11 cellular contexts compared by ENCODE assay signal in genomic region chr1:145983959-145984830, GRCh38. TPM values are rescaled to one million over a fixed set of nuclear protein-coding genes. Genes with fewer than 3 reads are reported as not detected.
DNase-seq lines count a peak whose midpoint lies in the region; ATAC-seq and TF ChIP-seq lines count a peak whose summit lies in the region.
"Had no signal": no experiment of that assay in that cellular context is flagged by ENCODE, and none has a peak within 500 bp of the region (broad histone marks: within the 10 kb centered on the region; RNA-seq: fewer than 3 reads in every experiment).

No MANE protein-coding gene starts in this region.

- H3K4me3 ChIP-seq in HEK293 (ENCODE audit: low read depth, low read length) (no peak overlapping the region), esophagus muscularis mucosa (peak overlapping the region in 2 of 4 donors; percentile 39 to 40), skeletal muscle tissue (ENCODE audit: low read length in 3 of 3) (peak overlapping the region; percentile 50 to 67 (median 52))

- H3K4me1 ChIP-seq in HEK293 (ENCODE audit: control insufficient read depth, insufficient read depth, low read length), result no peaks in the 10 kb centered on the region; the same call in 1 of the 2 replicates
- H3K4me1 ChIP-seq in esophagus muscularis mucosa, result peaks cover 73 to 96% (median 84%) of the 10 kb centered on the region in 4 donors
- peaks cover 64 to 70% (median 70%) of the 10 kb centered on the region in 3 donors for H3K4me1 ChIP-seq in skeletal muscle tissue (ENCODE audit: control insufficient read depth in 3 of 3, insufficient read depth in 3 of 3, low read length in 3 of 3)

- H3K4me1 Mint-ChIP-seq in activated B cell treated with CpG ODN at 0.5 μM for 24 hours, result peaks cover 36% of the 10 kb centered on the region

- no peak for TF ChIP-seq CTCF in HEK293 (tag by site-specific recombination; IDR thresholded peaks at IDR 0.05)
- no peak for TF ChIP-seq CTCF in activated B cell treated with CpG ODN at 0.5 μM for 24 hours (IDR thresholded peaks at IDR 0.05)
- TF ChIP-seq CTCF in esophagus muscularis mucosa (IDR thresholded peaks at IDR 0.05), result no peak

- peak overlapping the region; percentile 55 to 85 (median 73) for H3K9ac ChIP-seq in skeletal muscle tissue (ENCODE audit: low read depth in 1 of 3, low read length in 3 of 3)

- CTCF ChIA-PET in HEK293 (lab: Yijun Ruan, JAX), result interaction anchor here (1.0 kb wide), 1 partner anchor 48 kb away, joined by 3 read pairs; no protein-coding TSS in a partner anchor
- CTCF ChIA-PET in activated B cell treated with CpG ODN at 0.5 μM for 24 hours (lab: Charles Lee), result interaction anchor here (0.9 kb wide), 1 partner anchor 13 kb away, joined by 3 read pairs; no protein-coding TSS in a partner anchor

- no peak for TF ChIP-seq EP300 in esophagus muscularis mucosa (IDR thresholded peaks at IDR 0.05)

- H3K36me3 ChIP-seq in HEK293 (ENCODE audit: control insufficient read depth in 2 of 2, insufficient read depth in 1 of 2, low read length in 2 of 2) (no peaks in the 10 kb centered on the region), esophagus muscularis mucosa (no peaks in the 10 kb centered on the region), skeletal muscle tissue (ENCODE audit: control insufficient read depth in 3 of 3, insufficient read depth in 3 of 3, low read length in 3 of 3) (no peaks in the 10 kb centered on the region)

- H3K36me3 Mint-ChIP-seq in activated B cell treated with CpG ODN at 0.5 μM for 24 hours (ENCODE audit: low read depth), result no peaks in the 10 kb centered on the region

- no peak overlapping the region for H3K4me3 Mint-ChIP-seq in activated B cell treated with CpG ODN at 0.5 μM for 24 hours

- ATAC-seq in activated B cell treated with CpG ODN at 0.5 μM for 24 hours (ENCODE audit: low read depth) (no peak), HG02970 (IDR thresholded peaks at IDR 0.05; ENCODE audit: low FRiP score, unreplicated experiment) (no peak)

- POLR2A ChIA-PET in HEK293 (lab: Yijun Ruan, JAX), result no interaction called here
- POLR2A ChIA-PET in activated B cell treated with CpG ODN at 0.5 μM for 24 hours (lab: Charles Lee), result interaction anchor here (0.6 to 13.5 kb wide), 6 partner anchors 9 to 160 kb away, joined by 3 to 579 read pairs (median 3); partner anchors contain the start of genes PIAS3, RBM8A and TXNIP

- WGBS in esophagus muscularis mucosa, result 84% methylated on average over 12 of the region's 12 CpGs

- H3K27me3 ChIP-seq in esophagus muscularis mucosa, result no peaks in the 10 kb centered on the region
- H3K27me3 ChIP-seq in skeletal muscle tissue (ENCODE audit: control insufficient read depth in 3 of 3, insufficient read depth in 3 of 3, low read length in 3 of 3), result no peaks in the 10 kb centered on the region

- TF ChIP-seq POLR2A in esophagus muscularis mucosa (IDR thresholded peaks at IDR 0.05; ENCODE audit: low read depth), result no peak

- H3K27ac ChIP-seq in HEK293 (ENCODE audit: extremely low read depth, low read depth, low read length), result no peak overlapping the region
- H3K27ac ChIP-seq in esophagus muscularis mucosa (replicated peaks in 1 of 4), result peak overlapping the region; percentile 89 to 96 (median 93)
- H3K27ac ChIP-seq in skeletal muscle tissue (ENCODE audit: low read depth, low read length), result peak overlapping the region; percentile 94

- no peaks in the 10 kb centered on the region for H3K27me3 Mint-ChIP-seq in activated B cell treated with CpG ODN at 0.5 μM for 24 hours

- no peaks in the 10 kb centered on the region for H3K9me3 Mint-ChIP-seq in activated B cell treated with CpG ODN at 0.5 μM for 24 hours

- intact Hi-C loops in activated B cell treated with CpG ODN at 0.5 μM for 24 hours (cut with micrococcal nuclease), result no loop called here
- intact Hi-C loops in esophagus muscularis mucosa (cut with DNase I), result loop anchor here (2.0 kb wide), 1 partner anchor 15 kb away; no protein-coding TSS in a partner anchor

- no peak for DNase-seq in activated B cell treated with CpG ODN at 0.5 μM for 24 hours
- no peak for DNase-seq in esophagus muscularis mucosa (ENCODE audit: extremely low spot score)
- no peak for DNase-seq in NCI-H526 treated with DMSO at 0.1 percent for 48 hours (lab: John Stamatoyannopoulos, UW)
- DNase-seq in NCI-H2029 (lab: John Stamatoyannopoulos, UW), result no peak
- no peak for DNase-seq in SW 1271 (lab: John Stamatoyannopoulos, UW)
- DNase-seq: SHP77 treated with DMSO at 0.1 percent for 48 hours had no signal

- H3K27ac Mint-ChIP-seq in activated B cell treated with CpG ODN at 0.5 μM for 24 hours, result peak overlapping the region; percentile 88

- H3K9me3 ChIP-seq in HEK293 (ENCODE audit: control insufficient read depth, insufficient read depth, low read depth, low read length), result no peaks in the 10 kb centered on the region
- no peaks in the 10 kb centered on the region for H3K9me3 ChIP-seq in esophagus muscularis mucosa
- no peaks in the 10 kb centered on the region for H3K9me3 ChIP-seq in skeletal muscle tissue (ENCODE audit: control insufficient read depth in 3 of 3, low read length in 3 of 3)

TF ChIP-seq in HEK293, 187 proteins besides CTCF, POLR2A, EP300 and RAD21:
- peak; percentile 64; the same call in 1 of the 2 replicates for TF ChIP-seq ZNF223 (tag by site-specific recombination; IDR thresholded peaks at IDR 0.05)
- TF ChIP-seq ZEB2 (tag by site-specific recombination; IDR thresholded peaks at IDR 0.05), result no peak
TF ChIP-seq in HEK293: peak in this region for 1.

RNA-seq across cellular contexts. Expression of gene TXNIP, which starts 12.2 kb away (rescaled TPM):
- total RNA-seq in activated B cell treated with CpG ODN at 0.5 μM for 24 hours (300 and 306 TPM in 2 replicates), esophagus muscularis mucosa (1,000 to 10,000 TPM; 1,186 to 4,171 (median 2,482) TPM), skeletal muscle tissue (536 TPM)

RNA-seq across cellular contexts. Expression of gene POLR3GL, which starts 19.7 kb away (rescaled TPM):
- 22.7 and 23.7 TPM in 2 replicates for total RNA-seq in activated B cell treated with CpG ODN at 0.5 μM for 24 hours
- total RNA-seq in esophagus muscularis mucosa, result 10 to 100 TPM; 29.0 to 41.5 (median 35.5) TPM
- total RNA-seq in skeletal muscle tissue, result 17.7 TPM

RNA-seq across cellular contexts. Expression of gene ANKRD34A, which starts 19.8 kb away (rescaled TPM):
- 1.4 and 2.4 TPM in 2 replicates for total RNA-seq in activated B cell treated with CpG ODN at 0.5 μM for 24 hours
- 1 to 10 TPM in 3 of 4 donors, under 1 TPM in 1; 0.66 to 1.7 (median 1.3) TPM for total RNA-seq in esophagus muscularis mucosa
- total RNA-seq in skeletal muscle tissue, result under 0.01 TPM
- total RNA-seq: Daoy had no signal

RNA-seq across cellular contexts. Expression of gene LIX1L, which starts 26.4 kb away (rescaled TPM):
- total RNA-seq in activated B cell treated with CpG ODN at 0.5 μM for 24 hours, result 30.1 and 31.7 TPM in 2 replicates
- 10 to 100 TPM; 33.2 to 55.0 (median 41.7) TPM for total RNA-seq in esophagus muscularis mucosa
- total RNA-seq in skeletal muscle tissue, result 16.2 TPM

RNA-seq across cellular contexts. Expression of gene HJV, which starts 37.3 kb away (rescaled TPM):
- total RNA-seq in activated B cell treated with CpG ODN at 0.5 μM for 24 hours (not detected in 2 replicates), esophagus muscularis mucosa (not detected), skeletal muscle tissue (439 TPM)
- total RNA-seq: Daoy, lung microvascular endothelial cell had no signal
